ENCODE assay signal across 16 cellular contexts in genomic region chr17:17666111-17666714, GRCh38. TPM values are rescaled to one million over a fixed set of nuclear protein-coding genes. Genes with fewer than 3 reads are reported as not detected.
DNase-seq lines count a peak whose midpoint lies in the region; ATAC-seq and TF ChIP-seq lines count a peak whose summit lies in the region.
"Had no signal": no experiment of that assay in that cellular context is flagged by ENCODE, and none has a peak within 500 bp of the region (broad histone marks: within the 10 kb centered on the region; RNA-seq: fewer than 3 reads in every experiment).

No MANE protein-coding gene starts in this region.

- peak; percentile 72 for DNase-seq in AG08395 (ENCODE audit: low spot score)
- peak; percentile 66 for DNase-seq in HT1080 (ENCODE audit: low read depth)
- DNase-seq in astrocyte of the spinal cord (ENCODE audit: low read depth, low spot score): peak; percentile 69
- peak; percentile 53 for DNase-seq in glomerular visceral epithelial cell (ENCODE audit: extremely low spot score)
- no peak for DNase-seq in activated naive CD4-positive, alpha-beta T cell (lab: John Stamatoyannopoulos, UW)
- DNase-seq: activated CD8-positive, alpha-beta T cell treated with anti-CD3 and anti-CD28 coated beads, Interleukin-2, amount 10 ng/mL, durations not matched to agents 7 days and 5 days; activated naive CD4-positive, alpha-beta T cell treated with anti-CD3 and anti-CD28 coated beads, Interleukin-2, amount 50 U/mL, for 16 hours; gastrocnemius medialis; islet precursor cell; NCI-H1105 treated with DMSO at 0.1 percent for 48 hours had no signal

- ATAC-seq in GM18870 (IDR thresholded peaks at IDR 0.05; ENCODE audit: unreplicated experiment) (no peak), HG02678 (IDR thresholded peaks at IDR 0.05; ENCODE audit: unreplicated experiment) (no peak), HG03439 (IDR thresholded peaks at IDR 0.05; ENCODE audit: unreplicated experiment) (no peak)
- ATAC-seq: activated CD8-positive, alpha-beta T cell treated with anti-CD3 and anti-CD28 coated beads, Interleukin-2, amount 10 ng/mL, durations not matched to agents 7 days and 5 days; gastrocnemius medialis had no signal

- no peak overlapping the region for H3K4me3 ChIP-seq in astrocyte of the spinal cord (ENCODE audit: low read depth, low read length)
- H3K4me3 ChIP-seq: coronary artery, gastrocnemius medialis, psoas muscle, upper lobe of left lung had no signal

- in situ Hi-C loops in astrocyte of the spinal cord (cut with HindIII; ENCODE audit: low sequenced_read_pairs): no loop called here

- TF ChIP-seq CTCF in astrocyte of the spinal cord (IDR thresholded peaks at IDR 0.05; ENCODE audit: low read depth, low read length): no peak

RNA-seq across cellular contexts. Expression of gene RAI1, which starts 15.0 kb away (rescaled TPM):
- 5.9 and 9.5 TPM in 2 replicates for total RNA-seq in HT1080 (2014; rRNA removed; shearing (Covaris generic))
- 20.7 and 21.4 TPM in 2 replicates for polyA plus RNA-seq in HT1080 (2015; cell fraction: cytosol; rRNA removed)
- 35.3 and 42.1 TPM in 2 replicates for polyA plus RNA-seq in HT1080 (2015; cell fraction: nucleus; rRNA removed)

Comparison
In these comparisons a context has a peak if more than half of its experiments do, and no peak if none do; other contexts are left out.
1. DNase-seq: peak in AG08395 (single experiment), HT1080 (single experiment), astrocyte of the spinal cord (single experiment) and glomerular visceral epithelial cell (single experiment); none in activated naive CD4-positive, alpha-beta T cell (0 of 4).